ENCODE assay signal across 8 cellular contexts in the genomic region with DNA sequence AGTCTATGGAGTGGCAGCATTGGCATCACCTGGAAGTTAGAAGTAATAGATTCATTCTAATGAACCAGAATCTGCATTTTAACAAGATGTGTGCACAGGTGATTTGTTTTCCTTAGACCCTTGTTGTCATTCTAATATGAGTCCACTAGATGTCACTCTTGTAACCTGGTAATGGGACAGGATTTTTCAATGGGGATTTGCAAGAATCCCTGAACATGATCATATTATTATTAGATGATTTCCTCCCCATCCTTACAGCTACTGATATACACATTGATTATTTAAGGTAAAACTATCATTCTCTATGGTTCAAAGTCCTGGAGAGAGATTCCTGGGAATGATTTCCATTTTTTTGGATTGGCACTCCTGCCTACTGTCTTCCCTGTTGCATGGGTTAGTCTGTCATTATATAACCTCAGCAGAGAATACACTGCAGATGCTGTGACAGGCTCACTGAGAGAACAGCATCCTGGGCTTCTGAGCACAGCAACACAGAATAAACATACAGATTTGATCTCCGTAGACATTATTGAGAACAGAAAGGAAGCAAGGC.
DNase-seq lines count a peak whose midpoint lies in the region; ATAC-seq, FAIRE-seq and TF ChIP-seq lines count a peak whose summit lies in the region.

No MANE protein-coding gene starts in this region.

- no peak for TF ChIP-seq POLR2A in upper lobe of left lung (IDR thresholded peaks at IDR 0.05)

- no peaks in the 10 kb centered on the region for H3K4me1 ChIP-seq in upper lobe of left lung

- no peaks in the 10 kb centered on the region for H3K9me3 Mint-ChIP-seq in stimulated activated effector memory CD8-positive, alpha-beta T cell treated with anti-CD3 and anti-CD28 coated beads, Interleukin-12 subunit alpha, Interleukin-12 subunit beta, amount 100 ng/mL, for 72 hours

- no peaks in the 10 kb centered on the region for H3K4me1 Mint-ChIP-seq in stimulated activated effector memory CD8-positive, alpha-beta T cell treated with anti-CD3 and anti-CD28 coated beads, Interleukin-12 subunit alpha, Interleukin-12 subunit beta, amount 100 ng/mL, for 72 hours

- DNase-seq in GM03348 (ENCODE audit: low spot score): peak; percentile 67
- DNase-seq in NCI-H226: peak; percentile 24
- DNase-seq in brain microvascular endothelial cell: peak; percentile 16
- no peak for DNase-seq in upper lobe of left lung
- DNase-seq in islet precursor cell: no peak
- DNase-seq in stimulated activated effector memory CD8-positive, alpha-beta T cell treated with anti-CD3 and anti-CD28 coated beads, Interleukin-12 subunit alpha, Interleukin-12 subunit beta, amount 100 ng/mL, for 72 hours (ENCODE audit: low spot score in 2 of 2): no peak

- ATAC-seq in HG02759 (IDR thresholded peaks at IDR 0.05; ENCODE audit: unreplicated experiment): peak; percentile 57
- peak in 1 of 2 donors; percentile 82 for ATAC-seq in upper lobe of left lung (ENCODE audit: low FRiP score in 2 of 2)
- no peak for ATAC-seq in stimulated activated effector memory CD8-positive, alpha-beta T cell treated with anti-CD3 and anti-CD28 coated beads, Interleukin-12 subunit alpha, Interleukin-12 subunit beta, amount 100 ng/mL, for 72 hours

- H3K36me3 ChIP-seq in brain microvascular endothelial cell (replicated peaks): no peaks in the 10 kb centered on the region
- no peaks in the 10 kb centered on the region for H3K36me3 ChIP-seq in upper lobe of left lung

- no peak overlapping the region for H3K4me3 Mint-ChIP-seq in stimulated activated effector memory CD8-positive, alpha-beta T cell treated with anti-CD3 and anti-CD28 coated beads, Interleukin-12 subunit alpha, Interleukin-12 subunit beta, amount 100 ng/mL, for 72 hours

- H3K36me3 Mint-ChIP-seq in stimulated activated effector memory CD8-positive, alpha-beta T cell treated with anti-CD3 and anti-CD28 coated beads, Interleukin-12 subunit alpha, Interleukin-12 subunit beta, amount 100 ng/mL, for 72 hours: no peaks in the 10 kb centered on the region

- H3K4me3 ChIP-seq in brain microvascular endothelial cell (ENCODE audit: low read depth, low read length) (no peak overlapping the region), upper lobe of left lung (no peak overlapping the region)

- TF ChIP-seq EP300 in upper lobe of left lung (IDR thresholded peaks at IDR 0.05): no peak

- 48 to 59% methylated on average over 1 of the region's 1 CpG for WGBS in upper lobe of left lung, 2 donors

- no peaks in the 10 kb centered on the region for H3K9me3 ChIP-seq in upper lobe of left lung

- H3K27me3 ChIP-seq in brain microvascular endothelial cell (replicated peaks): no peaks in the 10 kb centered on the region
- no peaks in the 10 kb centered on the region for H3K27me3 ChIP-seq in upper lobe of left lung

- no peak overlapping the region for H3K27ac Mint-ChIP-seq in stimulated activated effector memory CD8-positive, alpha-beta T cell treated with anti-CD3 and anti-CD28 coated beads, Interleukin-12 subunit alpha, Interleukin-12 subunit beta, amount 100 ng/mL, for 72 hours

- no peak overlapping the region for H3K27ac ChIP-seq in brain microvascular endothelial cell
- no peak overlapping the region for H3K27ac ChIP-seq in upper lobe of left lung

- in situ Hi-C loops in brain microvascular endothelial cell (cut with HindIII; ENCODE audit: low pct_ligation_motif_present, low sequenced_read_pairs): no loop called here

- peak; percentile 100 for FAIRE-seq in islet of Langerhans (lab: Jason Lieb, UNC)

- TF ChIP-seq CTCF in brain microvascular endothelial cell (IDR thresholded peaks at IDR 0.05; ENCODE audit: low read depth, low read length, missing control alignments) (peak; percentile 48), upper lobe of left lung (IDR thresholded peaks at IDR 0.05) (peak; percentile 45 to 70 (median 60))

Comparison
In these comparisons a context has a peak if more than half of its experiments do, and no peak if none do; other contexts are left out.
1. DNase-seq: peak in GM03348 (single experiment), NCI-H226 (single experiment) and brain microvascular endothelial cell (single experiment); none in upper lobe of left lung (0 of 2), islet precursor cell (single experiment) and stimulated activated effector memory CD8-positive, alpha-beta T cell treated with anti-CD3 and anti-CD28 coated beads, Interleukin-12 subunit alpha, Interleukin-12 subunit beta, amount 100 ng/mL, for 72 hours (0 of 2).